In genomic region chr17:44323359-44324091, GRCh38 we compare ENCODE assay signal across 7 cellular contexts. TPM values are rescaled to one million over a fixed set of nuclear protein-coding genes. Genes with fewer than 3 reads are reported as not detected.
DNase-seq lines count a peak whose midpoint lies in the region; ATAC-seq and TF ChIP-seq lines count a peak whose summit lies in the region.

No MANE protein-coding gene starts in this region.

- H3K9me3 ChIP-seq in iPS-18c (ENCODE audit: control insufficient read depth, insufficient read depth, low read length): no peaks in the 10 kb centered on the region

- DNase-seq in HFFc6: no peak
- DNase-seq in activated T-helper 2 cell treated with anti-CD3 and anti-CD28 coated beads, Interferon-gamma antibody, Interleukin-2, Interleukin-4, amounts not matched to agents 10 μg/mL and 5 μg/mL and 100 μg/mL, durations not matched to agents 14 hours and 24 hours and 36 hours (ENCODE audit: low spot score): no peak
- no peak for DNase-seq in stimulated activated naive B cell treated with anti-CD40 and anti-IgM and Interleukin-4, amounts not matched to agents 10 μg/mL and 1 μg/mL and 100 μg/mL, for 72 hours
- no peak for DNase-seq in AG08395 (ENCODE audit: low spot score)
- DNase-seq in NCI-H1105 treated with DMSO at 0.1 percent for 48 hours (lab: John Stamatoyannopoulos, UW): no peak

- H3K4me3 ChIP-seq in iPS-18c (ENCODE audit: insufficient read depth, low read depth, low read length): peak overlapping the region; percentile 94

- intact Hi-C loops in activated T-helper 2 cell treated with anti-CD3 and anti-CD28 coated beads, Interferon-gamma antibody, Interleukin-2, Interleukin-4, amounts not matched to agents 10 μg/mL and 5 μg/mL and 100 μg/mL, durations not matched to agents 14 hours and 24 hours and 36 hours (cut with micrococcal nuclease): loop anchor here (1.0 to 5.0 kb wide), 4 partner anchors 103 to 316 kb away; partner anchors contain the start of gene HROB

- H3K4me1 Mint-ChIP-seq in HFFc6 (ENCODE audit: low read depth): peaks cover 22% of the 10 kb centered on the region
- H3K4me1 Mint-ChIP-seq in activated T-helper 2 cell treated with anti-CD3 and anti-CD28 coated beads, Interferon-gamma antibody, Interleukin-2, Interleukin-4, amounts not matched to agents 10 μg/mL and 5 μg/mL and 100 μg/mL, durations not matched to agents 14 hours and 24 hours and 36 hours (ENCODE audit: low read depth): peaks cover 4% of the 10 kb centered on the region
- peaks cover 28 to 41% of the 10 kb centered on the region in 2 donors for H3K4me1 Mint-ChIP-seq in stimulated activated naive B cell treated with anti-CD40 and anti-IgM and Interleukin-4, amounts not matched to agents 10 μg/mL and 1 μg/mL and 100 μg/mL, for 72 hours

- peaks cover 7% of the 10 kb centered on the region; the same call in 1 of the 2 replicates for H3K36me3 Mint-ChIP-seq in HFFc6 (ENCODE audit: low read depth)
- peaks cover 31% of the 10 kb centered on the region for H3K36me3 Mint-ChIP-seq in activated T-helper 2 cell treated with anti-CD3 and anti-CD28 coated beads, Interferon-gamma antibody, Interleukin-2, Interleukin-4, amounts not matched to agents 10 μg/mL and 5 μg/mL and 100 μg/mL, durations not matched to agents 14 hours and 24 hours and 36 hours (ENCODE audit: low read depth)
- peaks cover 28 to 36% of the 10 kb centered on the region in 2 donors for H3K36me3 Mint-ChIP-seq in stimulated activated naive B cell treated with anti-CD40 and anti-IgM and Interleukin-4, amounts not matched to agents 10 μg/mL and 1 μg/mL and 100 μg/mL, for 72 hours

- no peak for ATAC-seq in stimulated activated naive B cell treated with anti-CD40 and anti-IgM and Interleukin-4, amounts not matched to agents 10 μg/mL and 1 μg/mL and 100 μg/mL, for 72 hours (replicated peaks)
- no peak for ATAC-seq in HG02970 (IDR thresholded peaks at IDR 0.05; ENCODE audit: low FRiP score, unreplicated experiment)

- H3K4me3 Mint-ChIP-seq in HFFc6: peak overlapping the region; percentile 91
- H3K4me3 Mint-ChIP-seq in activated T-helper 2 cell treated with anti-CD3 and anti-CD28 coated beads, Interferon-gamma antibody, Interleukin-2, Interleukin-4, amounts not matched to agents 10 μg/mL and 5 μg/mL and 100 μg/mL, durations not matched to agents 14 hours and 24 hours and 36 hours (ENCODE audit: low read depth): peak overlapping the region; percentile 84
- peak overlapping the region; percentile 92 to 96 for H3K4me3 Mint-ChIP-seq in stimulated activated naive B cell treated with anti-CD40 and anti-IgM and Interleukin-4, amounts not matched to agents 10 μg/mL and 1 μg/mL and 100 μg/mL, for 72 hours

- H3K27ac Mint-ChIP-seq in HFFc6: peak overlapping the region; percentile 61
- no peak overlapping the region for H3K27ac Mint-ChIP-seq in activated T-helper 2 cell treated with anti-CD3 and anti-CD28 coated beads, Interferon-gamma antibody, Interleukin-2, Interleukin-4, amounts not matched to agents 10 μg/mL and 5 μg/mL and 100 μg/mL, durations not matched to agents 14 hours and 24 hours and 36 hours
- H3K27ac Mint-ChIP-seq in stimulated activated naive B cell treated with anti-CD40 and anti-IgM and Interleukin-4, amounts not matched to agents 10 μg/mL and 1 μg/mL and 100 μg/mL, for 72 hours: no peak overlapping the region

- H3K27me3 Mint-ChIP-seq in HFFc6 (ENCODE audit: insufficient read depth): peaks cover 2% of the 10 kb centered on the region; the same call in 1 of the 2 replicates
- no peaks in the 10 kb centered on the region for H3K27me3 Mint-ChIP-seq in activated T-helper 2 cell treated with anti-CD3 and anti-CD28 coated beads, Interferon-gamma antibody, Interleukin-2, Interleukin-4, amounts not matched to agents 10 μg/mL and 5 μg/mL and 100 μg/mL, durations not matched to agents 14 hours and 24 hours and 36 hours (ENCODE audit: low read depth)
- peaks cover under 1 to 1% of the 10 kb centered on the region in 2 donors for H3K27me3 Mint-ChIP-seq in stimulated activated naive B cell treated with anti-CD40 and anti-IgM and Interleukin-4, amounts not matched to agents 10 μg/mL and 1 μg/mL and 100 μg/mL, for 72 hours

- no peaks in the 10 kb centered on the region for H3K9me3 Mint-ChIP-seq in HFFc6
- no peaks in the 10 kb centered on the region for H3K9me3 Mint-ChIP-seq in activated T-helper 2 cell treated with anti-CD3 and anti-CD28 coated beads, Interferon-gamma antibody, Interleukin-2, Interleukin-4, amounts not matched to agents 10 μg/mL and 5 μg/mL and 100 μg/mL, durations not matched to agents 14 hours and 24 hours and 36 hours
- no peaks in the 10 kb centered on the region for H3K9me3 Mint-ChIP-seq in stimulated activated naive B cell treated with anti-CD40 and anti-IgM and Interleukin-4, amounts not matched to agents 10 μg/mL and 1 μg/mL and 100 μg/mL, for 72 hours

- no peak for TF ChIP-seq CTCF in HFFc6 (IDR thresholded peaks at IDR 0.05)

RNA-seq across cellular contexts. Expression of gene SLC25A39, which starts 1.1 kb away (rescaled TPM):
- 100 to 1,000 TPM in 5 of 6 experiments, 10 to 100 TPM in 1; 94.8 to 116 (median 108) TPM for total RNA-seq in HFFc6 (2021; fragmentation: NEBNext Ultra II Directional; extraction: Animal tissue kit (Norgen Biotek cat#: 25700))
- total RNA-seq in activated T-helper 2 cell treated with anti-CD3 and anti-CD28 coated beads, Interferon-gamma antibody, Interleukin-2, Interleukin-4, amounts not matched to agents 10 μg/mL and 5 μg/mL and 100 μg/mL, durations not matched to agents 14 hours and 24 hours and 36 hours: 132 and 141 TPM in 2 replicates

RNA-seq across cellular contexts. Expression of gene RUNDC3A, which starts 15.1 kb away (rescaled TPM):
- under 1 TPM in 1 of 6 experiments, not detected in 5; 0.17 TPM for total RNA-seq in HFFc6 (2021; fragmentation: NEBNext Ultra II Directional; extraction: Animal tissue kit (Norgen Biotek cat#: 25700))
- 0.16 and 0.18 TPM in 2 replicates for total RNA-seq in activated T-helper 2 cell treated with anti-CD3 and anti-CD28 coated beads, Interferon-gamma antibody, Interleukin-2, Interleukin-4, amounts not matched to agents 10 μg/mL and 5 μg/mL and 100 μg/mL, durations not matched to agents 14 hours and 24 hours and 36 hours

RNA-seq across cellular contexts. Expression of gene GRN, which starts 21.6 kb away (rescaled TPM):
- 100 to 1,000 TPM; 186 to 249 (median 221) TPM for total RNA-seq in HFFc6 (2021; fragmentation: NEBNext Ultra II Directional; extraction: Animal tissue kit (Norgen Biotek cat#: 25700))
- total RNA-seq in activated T-helper 2 cell treated with anti-CD3 and anti-CD28 coated beads, Interferon-gamma antibody, Interleukin-2, Interleukin-4, amounts not matched to agents 10 μg/mL and 5 μg/mL and 100 μg/mL, durations not matched to agents 14 hours and 24 hours and 36 hours: 37.8 and 41.4 TPM in 2 replicates

RNA-seq across cellular contexts. Expression of gene FAM171A2, which starts 40.1 kb away (rescaled TPM):
- 1 to 10 TPM; 1.6 to 1.9 (median 1.8) TPM for total RNA-seq in HFFc6 (2021; fragmentation: NEBNext Ultra II Directional; extraction: Animal tissue kit (Norgen Biotek cat#: 25700))
- 0.32 and 1.0 TPM in 2 replicates for total RNA-seq in activated T-helper 2 cell treated with anti-CD3 and anti-CD28 coated beads, Interferon-gamma antibody, Interleukin-2, Interleukin-4, amounts not matched to agents 10 μg/mL and 5 μg/mL and 100 μg/mL, durations not matched to agents 14 hours and 24 hours and 36 hours

RNA-seq across cellular contexts. Expression of gene SLC4A1, which starts 55.6 kb away (rescaled TPM):
- not detected for total RNA-seq in HFFc6 (2021; fragmentation: NEBNext Ultra II Directional; extraction: Animal tissue kit (Norgen Biotek cat#: 25700))
- not detected in 2 replicates for total RNA-seq in activated T-helper 2 cell treated with anti-CD3 and anti-CD28 coated beads, Interferon-gamma antibody, Interleukin-2, Interleukin-4, amounts not matched to agents 10 μg/mL and 5 μg/mL and 100 μg/mL, durations not matched to agents 14 hours and 24 hours and 36 hours
